9 cellular contexts compared by ENCODE assay signal in genomic region chr2:55010915-55011314, GRCh38. TPM values are rescaled to one million over a fixed set of nuclear protein-coding genes. Genes with fewer than 3 reads are reported as not detected.
A peak's percentile ranks its signal among the peaks of the same experiment; 100 is the strongest.
DNase-seq lines count a peak whose midpoint lies in the region; ATAC-seq and TF ChIP-seq lines count a peak whose summit lies in the region.
"Had no signal": no experiment of that assay in that cellular context is flagged by ENCODE, and none has a peak within 500 bp of the region (broad histone marks: within the 10 kb centered on the region; RNA-seq: fewer than 3 reads in every experiment).

No MANE protein-coding gene starts in this region.

- no peaks in the 10 kb centered on the region for H3K9me3 ChIP-seq in CD4-positive, alpha-beta T cell (ENCODE audit: control insufficient read depth, low read length)
- H3K9me3 ChIP-seq in duodenal mucosa (ENCODE audit: control insufficient read depth in 1 of 2, low read length in 2 of 2), result no peaks in the 10 kb centered on the region

- peak overlapping the region; percentile 92 for H3K4me3 Mint-ChIP-seq in CD4-positive, alpha-beta T cell
- peak overlapping the region; percentile 89 for H3K4me3 Mint-ChIP-seq in natural killer cell treated with Interleukin-12 subunit alpha and Interleukin-12 subunit beta and Interleukin-15 and Interleukin-18, amount 100 ng/mL, for 72 hours

- no peak for ATAC-seq in CD4-positive, alpha-beta T cell (ENCODE audit: poor library complexity)
- peak in 1 of 2 donors; percentile 61 for ATAC-seq in natural killer cell treated with Interleukin-12 subunit alpha and Interleukin-12 subunit beta and Interleukin-15 and Interleukin-18, amount 100 ng/mL, for 72 hours
- ATAC-seq in GM21825 (IDR thresholded peaks at IDR 0.05; ENCODE audit: unreplicated experiment), result no peak

- peaks cover 7 to 55% of the 10 kb centered on the region in 2 donors for H3K4me1 ChIP-seq in duodenal mucosa (ENCODE audit: control insufficient read depth in 1 of 2, insufficient read depth in 2 of 2, low read length in 2 of 2)

- H3K27me3 Mint-ChIP-seq in CD4-positive, alpha-beta T cell, result no peaks in the 10 kb centered on the region
- no peaks in the 10 kb centered on the region for H3K27me3 Mint-ChIP-seq in natural killer cell treated with Interleukin-12 subunit alpha and Interleukin-12 subunit beta and Interleukin-15 and Interleukin-18, amount 100 ng/mL, for 72 hours
- H3K27me3 Mint-ChIP-seq: stimulated activated naive CD8-positive, alpha-beta T cell treated with anti-CD3 and anti-CD28 coated beads, Interleukin-15, Interleukin-2, amounts not matched to agents 100 ng/mL and 50 ng/mL, for 24 hours had no signal

- no peaks in the 10 kb centered on the region for H3K9me3 Mint-ChIP-seq in CD4-positive, alpha-beta T cell
- no peaks in the 10 kb centered on the region for H3K9me3 Mint-ChIP-seq in natural killer cell treated with Interleukin-12 subunit alpha and Interleukin-12 subunit beta and Interleukin-15 and Interleukin-18, amount 100 ng/mL, for 72 hours
- H3K9me3 Mint-ChIP-seq: stimulated activated naive CD8-positive, alpha-beta T cell treated with anti-CD3 and anti-CD28 coated beads, Interleukin-15, Interleukin-2, amounts not matched to agents 100 ng/mL and 50 ng/mL, for 24 hours had no signal

- H3K4me1 Mint-ChIP-seq in CD4-positive, alpha-beta T cell (ENCODE audit: low read depth), result peaks cover 70% of the 10 kb centered on the region
- H3K4me1 Mint-ChIP-seq in natural killer cell treated with Interleukin-12 subunit alpha and Interleukin-12 subunit beta and Interleukin-15 and Interleukin-18, amount 100 ng/mL, for 72 hours (ENCODE audit: low read depth in 2 of 2), result peaks cover 40 to 63% of the 10 kb centered on the region in 2 donors

- H3K27ac Mint-ChIP-seq in CD4-positive, alpha-beta T cell, result peak overlapping the region; percentile 87
- H3K27ac Mint-ChIP-seq in natural killer cell treated with Interleukin-12 subunit alpha and Interleukin-12 subunit beta and Interleukin-15 and Interleukin-18, amount 100 ng/mL, for 72 hours, result peak overlapping the region; percentile 55 to 73

- H3K9ac ChIP-seq in duodenal mucosa (ENCODE audit: low read depth in 1 of 2, low read length in 2 of 2), result no peak overlapping the region

- DNase-seq in CD4-positive, alpha-beta T cell, result no peak
- DNase-seq in MV-4-11 (lab: John Stamatoyannopoulos, UW) (peak; percentile 50), SK-N-DZ (ENCODE audit: low spot score) (no peak), NCI-H1436 (lab: John Stamatoyannopoulos, UW) (no peak)
- DNase-seq in natural killer cell treated with Interleukin-12 subunit alpha and Interleukin-12 subunit beta and Interleukin-15 and Interleukin-18, amount 100 ng/mL, for 72 hours (ENCODE audit: low spot score), result no peak
- no peak for DNase-seq in stimulated activated naive CD4-positive, alpha-beta T cell (lab: John Stamatoyannopoulos, UW)

- POLR2A ChIA-PET in CD4-positive, alpha-beta T cell (lab: Charles Lee), result no interaction called here

- peak overlapping the region in 1 of 2 donors; percentile 78 for H3K4me3 ChIP-seq in duodenal mucosa (ENCODE audit: low read depth in 1 of 2, low read length in 2 of 2)

- H3K36me3 ChIP-seq in duodenal mucosa (ENCODE audit: control insufficient read depth in 1 of 2, insufficient read depth in 2 of 2, low read length in 2 of 2), result no peaks in the 10 kb centered on the region

- CTCF ChIA-PET in CD4-positive, alpha-beta T cell (lab: Charles Lee), result interaction anchor here (1.4 to 5.9 kb wide), 2 partner anchors 38 to 158 kb away, joined by 5 to 24 read pairs; partner anchors contain the start of gene RTN4

- no peak for TF ChIP-seq CTCF in CD4-positive, alpha-beta T cell (IDR thresholded peaks at IDR 0.05)

- peaks cover 5% of the 10 kb centered on the region for H3K36me3 Mint-ChIP-seq in CD4-positive, alpha-beta T cell (ENCODE audit: low read depth)
- H3K36me3 Mint-ChIP-seq in natural killer cell treated with Interleukin-12 subunit alpha and Interleukin-12 subunit beta and Interleukin-15 and Interleukin-18, amount 100 ng/mL, for 72 hours, result no peaks in the 10 kb centered on the region

- intact Hi-C loops in CD4-positive, alpha-beta T cell (cut with DNase I, micrococcal nuclease), result loop anchor here (5.0 to 10.0 kb wide), 6 partner anchors 34 to 896 kb away; partner anchors contain the start of gene ACYP2 (in 1 of the 2)

- no peak overlapping the region for H3K27ac ChIP-seq in CD4-positive, alpha-beta T cell (ENCODE audit: low read depth, low read length)
- H3K27ac ChIP-seq in duodenal mucosa (ENCODE audit: low read depth, low read length), result peak overlapping the region; percentile 22

- H3K27me3 ChIP-seq in CD4-positive, alpha-beta T cell (ENCODE audit: control insufficient read depth, insufficient read depth, low read length), result no peaks in the 10 kb centered on the region
- no peaks in the 10 kb centered on the region for H3K27me3 ChIP-seq in duodenal mucosa (ENCODE audit: control insufficient read depth in 1 of 2, insufficient read depth in 2 of 2, low read length in 2 of 2)

RNA-seq across cellular contexts. Expression of gene RTN4, which starts 39.3 kb away (rescaled TPM):
- total RNA-seq in CD4-positive, alpha-beta T cell, result 10 to 100 TPM; 84.9 to 85.7 TPM
- 100 to 1,000 TPM; 126 to 161 TPM for total RNA-seq in natural killer cell treated with Interleukin-12 subunit alpha and Interleukin-12 subunit beta and Interleukin-15 and Interleukin-18, amount 100 ng/mL, for 72 hours
- 167 and 176 TPM in 2 replicates for polyA plus RNA-seq in SK-N-DZ (2014; cell fraction: cytosol; rRNA removed)
- polyA plus RNA-seq in SK-N-DZ (2014; cell fraction: nucleus; rRNA removed), result 101 and 109 TPM in 2 replicates
